ENCODE assay signal across 9 cellular contexts in genomic region chr12:108858399-108859074, GRCh38. TPM values are rescaled to one million over a fixed set of nuclear protein-coding genes. Genes with fewer than 3 reads are reported as not detected.
DNase-seq lines count a peak whose midpoint lies in the region; ATAC-seq and TF ChIP-seq lines count a peak whose summit lies in the region.
"Had no signal": no experiment of that assay in that cellular context is flagged by ENCODE, and none has a peak within 500 bp of the region (broad histone marks: within the 10 kb centered on the region; RNA-seq: fewer than 3 reads in every experiment).

No MANE protein-coding gene starts in this region.

- TF ChIP-seq CTCF in A673 (conservative IDR thresholded peaks at IDR 0.05; ENCODE audit: low read depth, low read length) (no peak), mammary epithelial cell (conservative IDR thresholded peaks at IDR 0.05 in 1 of 2, IDR thresholded peaks at IDR 0.05 in 1 of 2; ENCODE audit: extremely low read depth in 1 of 2, insufficient read depth in 1 of 2, low read depth in 1 of 2, low read length in 2 of 2) (no peak)

- POLR2A ChIA-PET in A673 (lab: Charles Lee; ENCODE audit: low non-redundant PET) = interaction anchor here (0.6 kb wide), 1 partner anchor 233 kb away, joined by 3 read pairs; no protein-coding TSS in a partner anchor

- peak overlapping the region; percentile 85 for H3K4me3 ChIP-seq in A673 (ENCODE audit: low read depth, low read length, poor library complexity, severe bottlenecking)
- peak overlapping the region; percentile 74 for H3K4me3 ChIP-seq in HUES48 (ENCODE audit: low read depth, low read length)
- no peak overlapping the region for H3K4me3 ChIP-seq in mammary epithelial cell (replicated peaks in 1 of 3; ENCODE audit: insufficient read depth in 1 of 3, low read depth in 2 of 3, low read length in 3 of 3)
- H3K4me3 ChIP-seq in mucosa of stomach (ENCODE audit: low read length) = peak overlapping the region; percentile 1

- peaks cover 38% of the 10 kb centered on the region for H3K79me2 ChIP-seq in mammary epithelial cell (ENCODE audit: insufficient read depth, low read length)

- peaks cover 22% of the 10 kb centered on the region for H3K4me1 ChIP-seq in A673 (ENCODE audit: insufficient read depth, low read length, poor library complexity, severe bottlenecking)
- H3K4me1 ChIP-seq in HUES48 (ENCODE audit: control insufficient read depth, insufficient read depth, low read length) = peaks cover 17% of the 10 kb centered on the region; the same call in 1 of the 2 replicates
- peaks cover 24% of the 10 kb centered on the region for H3K4me1 ChIP-seq in mammary epithelial cell (ENCODE audit: insufficient read depth, low read length)
- H3K4me1 ChIP-seq in mucosa of stomach (ENCODE audit: control insufficient read depth, insufficient read depth, low read length) = peaks cover 32% of the 10 kb centered on the region

- in situ Hi-C loops in mammary epithelial cell (cut with MboI; ENCODE audit: low sequenced_read_pairs in 2 of 2) = no loop called here

- H3K9me3 ChIP-seq in A673 (ENCODE audit: low read depth, low read length, poor library complexity, severe bottlenecking) (peaks cover 4% of the 10 kb centered on the region), HUES48 (ENCODE audit: control insufficient read depth, insufficient read depth, low read length) (peaks cover 4% of the 10 kb centered on the region; the same call in 1 of the 2 replicates), mammary epithelial cell (replicated peaks; ENCODE audit: insufficient read depth, low read length) (no peaks in the 10 kb centered on the region), mucosa of stomach (ENCODE audit: control insufficient read depth, low read length) (no peaks in the 10 kb centered on the region)

- intact Hi-C loops in A673 (cut with micrococcal nuclease; ENCODE audit: unreplicated experiment) = loop anchor here (5.0 to 10.0 kb wide), 2 partner anchors 236 to 604 kb away; partner anchors contain the start of genes ALKBH2 and UNG
- intact Hi-C loops in mammary epithelial cell (cut with micrococcal nuclease) = loop anchor here (10.0 kb wide), 1 partner anchor 236 kb away; the partner anchor contains the start of genes ALKBH2 and UNG

- H3K27ac ChIP-seq in A673 (ENCODE audit: low read depth, low read length, poor library complexity, severe bottlenecking) (peak overlapping the region; percentile 82), HUES48 (ENCODE audit: low read depth, low read length) (peak overlapping the region; percentile 5), mammary epithelial cell (ENCODE audit: insufficient read depth, low read depth, low read length) (no peak overlapping the region)

- CTCF ChIA-PET in A673 (lab: Charles Lee) = no interaction called here
- CTCF ChIA-PET in mammary epithelial cell (lab: Charles Lee; ENCODE audit: low non-redundant PET) = interaction anchor here (0.6 kb wide), 1 partner anchor 91 kb away, joined by 4 read pairs; no protein-coding TSS in a partner anchor

- dilution Hi-C loops in mammary epithelial cell (cut with HindIII; ENCODE audit: low sequenced_read_pairs) = no loop called here

- H3K36me3 ChIP-seq in A673 (ENCODE audit: insufficient read depth, low read length, poor library complexity, severe bottlenecking) (no peaks in the 10 kb centered on the region), HUES48 (ENCODE audit: control insufficient read depth, insufficient read depth, low read length) (peaks cover 3% of the 10 kb centered on the region; the same call in 1 of the 2 replicates), mammary epithelial cell (ENCODE audit: insufficient read depth, low read length) (no peaks in the 10 kb centered on the region), mucosa of stomach (ENCODE audit: control insufficient read depth, insufficient read depth, low read length) (no peaks in the 10 kb centered on the region)

- BruUV-seq in A673 (replicated peaks; lab: Mats Ljungman, UMichigan) (no TSS peak), mammary epithelial cell (replicated peaks; lab: Mats Ljungman, UMichigan) (no TSS peak)

- no peaks in the 10 kb centered on the region for H3K27me3 ChIP-seq in A673 (replicated peaks; ENCODE audit: insufficient read depth, low read depth, low read length, poor library complexity)
- H3K27me3 ChIP-seq in HUES48 (ENCODE audit: control insufficient read depth, insufficient read depth, low read length) = no peaks in the 10 kb centered on the region
- no peaks in the 10 kb centered on the region for H3K27me3 ChIP-seq in mammary epithelial cell (ENCODE audit: insufficient read depth, low read length)
- no peaks in the 10 kb centered on the region for H3K27me3 ChIP-seq in mucosa of stomach (ENCODE audit: control insufficient read depth, insufficient read depth, low read length)

- H2AFZ ChIP-seq in mammary epithelial cell (ENCODE audit: low read depth, low read length) = peak overlapping the region; percentile 72

- peak overlapping the region; percentile 52 for H3K4me2 ChIP-seq in mammary epithelial cell (ENCODE audit: insufficient read depth, low read depth, low read length)

- H3K9ac ChIP-seq in HUES48 (ENCODE audit: low read depth, low read length) (no peak overlapping the region), mammary epithelial cell (ENCODE audit: insufficient read depth, low read length) (no peak overlapping the region), mucosa of stomach (ENCODE audit: low read length) (peak overlapping the region; percentile 56)

- ATAC-seq in GM19397 (IDR thresholded peaks at IDR 0.05; ENCODE audit: unreplicated experiment) = no peak

- no peaks in the 10 kb centered on the region for H4K20me1 ChIP-seq in mammary epithelial cell (ENCODE audit: insufficient read depth, low read length)

- WGBS in mammary epithelial cell (ENCODE audit: low coverage, missing lambda C conversion rate) = 11% methylated on average over 16 of the region's 16 CpGs

- peak; percentile 70 for DNase-seq in A673 (ENCODE audit: low spot score)
- no peak for DNase-seq in mammary epithelial cell
- no peak for DNase-seq in putamen (ENCODE audit: low spot score)
- DNase-seq in SIG-M5 treated with dmso at 0.1 percent for 504 hours (lab: John Stamatoyannopoulos, UW; ENCODE audit: unreplicated experiment) = no peak
- DNase-seq in NCI-H2196 treated with DMSO at 0.1 percent for 48 hours (lab: John Stamatoyannopoulos, UW; ENCODE audit: unreplicated experiment) = no peak

RNA-seq across cellular contexts. Expression of gene SSH1, which starts 1.2 kb away (rescaled TPM):
- total RNA-seq in A673 (2021) (36.1 and 39.0 TPM in 2 replicates), mammary epithelial cell (10 to 100 TPM; 29.3 to 88.6 TPM)
- polyA plus RNA-seq in mammary epithelial cell = 20.8 TPM
- polyA minus RNA-seq in mammary epithelial cell = 43.7 TPM

RNA-seq across cellular contexts. Expression of gene DAO, which starts 21.4 kb away (rescaled TPM):
- total RNA-seq in A673 (2021) (not detected in 2 replicates), mammary epithelial cell (not detected)
- polyA plus RNA-seq in mammary epithelial cell = not detected
- not detected for polyA minus RNA-seq in mammary epithelial cell
- total RNA-seq: subcutaneous adipose tissue had no signal

Comparison
In these comparisons a context has a peak if more than half of its experiments do, and no peak if none do; other contexts are left out.
1. H3K4me3 ChIP-seq: peak in A673 (single experiment), HUES48 (single experiment) and mucosa of stomach (single experiment); none in mammary epithelial cell (0 of 3).